Comparison of ENCODE assay signal across 8 cellular contexts in genomic region chr14:29222671-29223268, GRCh38.
DNase-seq lines count a peak whose midpoint lies in the region; ATAC-seq and TF ChIP-seq lines count a peak whose summit lies in the region.

No MANE protein-coding gene starts in this region.

- TF ChIP-seq CTCF in cardiac muscle cell (IDR thresholded peaks at IDR 0.05; ENCODE audit: low read depth, low read length) (peak; percentile 80), epithelial cell of esophagus (IDR thresholded peaks at IDR 0.05; ENCODE audit: insufficient read depth, low read depth, low read length, missing control alignments) (peak; percentile 68), testis (IDR thresholded peaks at IDR 0.05) (peak; percentile 9 to 42 (median 40))

- ATAC-seq in right cardiac atrium (no peak), GM18498 (IDR thresholded peaks at IDR 0.05; ENCODE audit: unreplicated experiment) (no peak)

- WGBS in right cardiac atrium, result 3% methylated on average over 7 of the region's 7 CpGs
- WGBS in testis, 2 donors, result 24 to 31% methylated on average over 7 of the region's 7 CpGs

- H3K36me3 ChIP-seq in cardiac muscle cell (no peaks in the 10 kb centered on the region), testis (ENCODE audit: low read depth, missing control alignments) (no peaks in the 10 kb centered on the region)

- no peak overlapping the region for H3K27ac ChIP-seq in cardiac muscle cell
- H3K27ac ChIP-seq in right cardiac atrium (ENCODE audit: low read length), result no peak overlapping the region
- no peak overlapping the region for H3K27ac ChIP-seq in testis

- H3K9me3 ChIP-seq in cardiac muscle cell (ENCODE audit: low read depth) (no peaks in the 10 kb centered on the region), right cardiac atrium (ENCODE audit: control insufficient read depth, low read length) (no peaks in the 10 kb centered on the region), testis (no peaks in the 10 kb centered on the region)

- TF ChIP-seq POLR2A in testis (IDR thresholded peaks at IDR 0.05), result no peak

- DNase-seq in cardiac muscle cell (ENCODE audit: low read depth in 1 of 2, low spot score in 1 of 2) (peak; percentile 38 to 71), right cardiac atrium (no peak), NCI-H524 treated with DMSO at 0.1 percent for 48 hours (lab: John Stamatoyannopoulos, UW) (peak; percentile 42), epithelial cell of esophagus (ENCODE audit: low read depth) (peak; percentile 50), testis (peak; percentile 45), activated gamma-delta T cell treated with Interleukin-2 at 50 U/mL for 16 hours (no peak)
- no peak for DNase-seq in stimulated activated CD4-positive, alpha-beta T cell treated with anti-CD3 and anti-CD28 coated beads, Interleukin-4, amount 100 ng/mL, for 1 hour

- H3K4me1 ChIP-seq in cardiac muscle cell (ENCODE audit: low read depth) (peaks cover 23% of the 10 kb centered on the region), right cardiac atrium (ENCODE audit: control insufficient read depth, insufficient read depth, low read length) (no peaks in the 10 kb centered on the region), testis (no peaks in the 10 kb centered on the region)

- H3K27me3 ChIP-seq in cardiac muscle cell, result no peaks in the 10 kb centered on the region
- H3K27me3 ChIP-seq in right cardiac atrium (ENCODE audit: control insufficient read depth, insufficient read depth), result no peaks in the 10 kb centered on the region
- H3K27me3 ChIP-seq in testis, result no peaks in the 10 kb centered on the region

- intact Hi-C loops in right cardiac atrium (cut with DNase I), result no loop called here
- intact Hi-C loops in testis (cut with DNase I; ENCODE audit: low total_unique reads), result loop anchor here (10.0 kb wide), 1 partner anchor 458 kb away; the partner anchor contains the start of gene FOXG1

- H3K4me3 ChIP-seq in cardiac muscle cell (no peak overlapping the region), right cardiac atrium (ENCODE audit: low read length) (no peak overlapping the region), epithelial cell of esophagus (ENCODE audit: low read length) (no peak overlapping the region), testis (no peak overlapping the region)

Comparison
In these comparisons a context has a peak if more than half of its experiments do, and no peak if none do; other contexts are left out.
1. DNase-seq: peak in cardiac muscle cell (2 of 2), NCI-H524 treated with DMSO at 0.1 percent for 48 hours (single experiment), epithelial cell of esophagus (single experiment) and testis (single experiment); none in right cardiac atrium (0 of 3), stimulated activated CD4-positive, alpha-beta T cell treated with anti-CD3 and anti-CD28 coated beads, Interleukin-4, amount 100 ng/mL, for 1 hour (single experiment) and activated gamma-delta T cell treated with Interleukin-2 at 50 U/mL for 16 hours (single experiment).
2. Peak in every context shown above with its lines, with median percentiles within 50 percentile points of each other: CTCF ChIP-seq.